ENCODE assay signal across 23 cellular contexts in the genomic region with DNA sequence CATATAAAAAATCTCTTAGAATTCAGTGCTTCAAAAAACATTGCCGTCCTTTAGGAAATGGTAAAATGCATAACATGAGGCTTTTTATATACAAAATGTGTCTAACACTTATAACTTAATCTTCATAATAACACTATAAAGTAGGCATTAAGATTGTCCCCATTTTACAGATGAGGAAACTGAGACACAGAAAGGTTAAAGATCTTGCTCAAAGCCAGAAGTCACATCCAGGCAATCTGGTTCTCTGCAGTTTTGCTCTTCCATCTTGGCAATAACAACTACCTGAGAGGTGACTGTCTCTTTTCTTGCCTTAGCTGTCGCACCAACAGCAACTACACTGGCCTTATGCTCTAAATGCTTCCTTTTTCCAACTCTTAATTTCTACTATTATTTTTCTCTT. TPM values are rescaled to one million over a fixed set of nuclear protein-coding genes. Genes with fewer than 3 reads are reported as not detected.
DNase-seq lines count a peak whose midpoint lies in the region; ATAC-seq, FAIRE-seq and TF ChIP-seq lines count a peak whose summit lies in the region.
"Had no signal": no experiment of that assay in that cellular context is flagged by ENCODE, and none has a peak within 500 bp of the region (broad histone marks: within the 10 kb centered on the region; RNA-seq: fewer than 3 reads in every experiment).

No MANE protein-coding gene starts in this region.

- H2AFZ ChIP-seq in HepG2 (ENCODE audit: low read length): no peak overlapping the region
- H2AFZ ChIP-seq: GM23338 had no signal

- BruUV-seq in HepG2 (replicated peaks; lab: Mats Ljungman, UMichigan): no TSS peak

- DNase-seq in activated CD4-positive, alpha-beta T cell treated with anti-CD3 and anti-CD28 coated beads, Interleukin-2, amount 10 ng/mL, durations not matched to agents 24 days and 14 days: peak; percentile 9
- DNase-seq in activated CD4-positive, alpha-beta T cell treated with anti-CD3 and anti-CD28 coated beads for 36 hours: no peak
- DNase-seq in HepG2 (ENCODE audit: low spot score) (no peak), right lobe of liver (no peak), mesothelial cell of epicardium (ENCODE audit: low spot score in 2 of 2, unreplicated experiment in 2 of 2) (no peak), G401 (ENCODE audit: low spot score) (no peak), anterior cingulate cortex (lab: John Stamatoyannopoulos, UW) (no peak)
- DNase-seq: AML-193; Caco-2; CD4-positive, alpha-beta T cell; DMS153; DMS79; GF-D8; HCEC 1CT had no signal

- TF ChIP-seq POLR2A in HepG2 (IDR thresholded peaks at IDR 0.05; ENCODE audit: insufficient read depth in 1 of 2, low read depth in 2 of 2, low read length in 2 of 2) (no peak), right lobe of liver (IDR thresholded peaks at IDR 0.05) (no peak)

- no peak overlapping the region for H3K27ac Mint-ChIP-seq in activated CD4-positive, alpha-beta T cell treated with anti-CD3 and anti-CD28 coated beads, Interleukin-2, amount 10 ng/mL, durations not matched to agents 24 days and 14 days
- H3K27ac Mint-ChIP-seq in activated CD4-positive, alpha-beta T cell treated with anti-CD3 and anti-CD28 coated beads for 36 hours: no peak overlapping the region
- H3K27ac Mint-ChIP-seq in mesothelial cell of epicardium: peak overlapping the region; percentile 86
- H3K27ac Mint-ChIP-seq: CD4-positive, alpha-beta T cell; GM23338 had no signal

- POLR2A ChIA-PET in activated CD4-positive, alpha-beta T cell treated with anti-CD3 and anti-CD28 coated beads for 36 hours (lab: Charles Lee): no interaction called here
- POLR2A ChIA-PET in HepG2 (lab: Yijun Ruan, JAX): no interaction called here

- H3K4me3 ChIP-seq in HepG2 (replicated peaks in 1 of 3; ENCODE audit: insufficient read depth in 1 of 3, low read depth in 2 of 3, low read length in 3 of 3) (no peak overlapping the region), right lobe of liver (no peak overlapping the region)
- H3K4me3 ChIP-seq: A549, GM23338 had no signal

- H3K9me3 Mint-ChIP-seq in activated CD4-positive, alpha-beta T cell treated with anti-CD3 and anti-CD28 coated beads, Interleukin-2, amount 10 ng/mL, durations not matched to agents 24 days and 14 days: no peaks in the 10 kb centered on the region
- no peaks in the 10 kb centered on the region for H3K9me3 Mint-ChIP-seq in activated CD4-positive, alpha-beta T cell treated with anti-CD3 and anti-CD28 coated beads for 36 hours (ENCODE audit: low read depth)
- H3K9me3 Mint-ChIP-seq in mesothelial cell of epicardium: no peaks in the 10 kb centered on the region
- H3K9me3 Mint-ChIP-seq: CD4-positive, alpha-beta T cell; GM23338; IgD-negative memory B cell had no signal

- FAIRE-seq in HepG2 (lab: Jason Lieb, UNC): no peak
- FAIRE-seq: A549, GM19239, H54, HTR-8/SVneo had no signal

- no peak overlapping the region for H3K9ac ChIP-seq in HepG2 (ENCODE audit: insufficient read depth, low read depth, low read length)

- TF ChIP-seq EP300 in HepG2 (IDR thresholded peaks at IDR 0.05; ENCODE audit: low read depth in 2 of 2, low read length in 2 of 2): no peak
- no peak for TF ChIP-seq EP300 in HepG2 (CRISPR knock-in tag; IDR thresholded peaks at IDR 0.05; ENCODE audit: borderline replicate concordance)

- intact Hi-C loops in activated CD4-positive, alpha-beta T cell treated with anti-CD3 and anti-CD28 coated beads, Interleukin-2, amount 10 ng/mL, durations not matched to agents 24 days and 14 days (cut with micrococcal nuclease): no loop called here
- intact Hi-C loops in activated CD4-positive, alpha-beta T cell treated with anti-CD3 and anti-CD28 coated beads for 36 hours (cut with DNase I, micrococcal nuclease): no loop called here
- intact Hi-C loops in HepG2 (cut with micrococcal nuclease; ENCODE audit: unreplicated experiment) (no loop called here), right lobe of liver (cut with DNase I) (no loop called here)

- peaks cover 28% of the 10 kb centered on the region for H3K36me3 Mint-ChIP-seq in activated CD4-positive, alpha-beta T cell treated with anti-CD3 and anti-CD28 coated beads, Interleukin-2, amount 10 ng/mL, durations not matched to agents 24 days and 14 days (ENCODE audit: low read depth)
- peaks cover 32% of the 10 kb centered on the region for H3K36me3 Mint-ChIP-seq in activated CD4-positive, alpha-beta T cell treated with anti-CD3 and anti-CD28 coated beads for 36 hours (ENCODE audit: low read depth)
- peaks cover 18% of the 10 kb centered on the region for H3K36me3 Mint-ChIP-seq in mesothelial cell of epicardium

- in situ Hi-C loops in HepG2 (cut with HindIII; ENCODE audit: extremely low pct_ligation_motif_present, low pct_unique_long_range_greater_than_20kb) (no loop called here), G401 (cut with HindIII; ENCODE audit: low sequenced_read_pairs) (no loop called here)

- ATAC-seq in activated CD4-positive, alpha-beta T cell treated with anti-CD3 and anti-CD28 coated beads for 36 hours: no peak
- no peak for ATAC-seq in HepG2
- ATAC-seq in right lobe of liver: no peak
- no peak for ATAC-seq in GM21737 (IDR thresholded peaks at IDR 0.05; ENCODE audit: unreplicated experiment)
- ATAC-seq: A549, GM23338 had no signal

- H3K4me1 Mint-ChIP-seq in activated CD4-positive, alpha-beta T cell treated with anti-CD3 and anti-CD28 coated beads, Interleukin-2, amount 10 ng/mL, durations not matched to agents 24 days and 14 days: peaks cover 6% of the 10 kb centered on the region
- H3K4me1 Mint-ChIP-seq in activated CD4-positive, alpha-beta T cell treated with anti-CD3 and anti-CD28 coated beads for 36 hours: peaks cover 19% of the 10 kb centered on the region
- H3K4me1 Mint-ChIP-seq in mesothelial cell of epicardium: peaks cover 23% of the 10 kb centered on the region
- H3K4me1 Mint-ChIP-seq: GM23338 had no signal

- H3K36me3 ChIP-seq in HepG2 (replicated peaks in 1 of 2; ENCODE audit: control insufficient read depth in 1 of 2, insufficient read depth in 2 of 2, low read length in 2 of 2): peaks cover 16 to 66% of the 10 kb centered on the region in 2 experiments
- H3K36me3 ChIP-seq in right lobe of liver: peaks cover 4 to 22% (median 12%) of the 10 kb centered on the region in 4 donors

- WGBS in HepG2 (ENCODE audit: low lambda C conversion rate): 96% methylated on average over 2 of the region's 2 CpGs
- 94% methylated on average over 2 of the region's 2 CpGs for WGBS in right lobe of liver (ENCODE audit: insufficient coverage, low coverage, low lambda C conversion rate, missing lambda C conversion rate)

- H3K4me2 ChIP-seq in HepG2 (ENCODE audit: low read depth, low read length): no peak overlapping the region
- H3K4me2 ChIP-seq: A549, GM23338 had no signal

- CTCF ChIA-PET in activated CD4-positive, alpha-beta T cell treated with anti-CD3 and anti-CD28 coated beads for 36 hours (lab: Charles Lee): interaction anchor here (1.2 to 1.5 kb wide), 3 partner anchors 8 to 177 kb away, joined by 3 to 5 read pairs (median 3); no protein-coding TSS in a partner anchor
- CTCF ChIA-PET in HepG2 (lab: Yijun Ruan, JAX; ENCODE audit: low intra/inter-chr PET ratio, low total read pairs): no interaction called here

- no peak overlapping the region for H3K4me3 Mint-ChIP-seq in activated CD4-positive, alpha-beta T cell treated with anti-CD3 and anti-CD28 coated beads, Interleukin-2, amount 10 ng/mL, durations not matched to agents 24 days and 14 days
- H3K4me3 Mint-ChIP-seq in activated CD4-positive, alpha-beta T cell treated with anti-CD3 and anti-CD28 coated beads for 36 hours: no peak overlapping the region
- H3K4me3 Mint-ChIP-seq in mesothelial cell of epicardium: no peak overlapping the region
- H3K4me3 Mint-ChIP-seq: CD4-positive, alpha-beta T cell; GM23338; IgD-negative memory B cell had no signal

- TF ChIP-seq CTCF in HepG2 (CRISPR knock-in tag; IDR thresholded peaks at IDR 0.05) (no peak), right lobe of liver (IDR thresholded peaks at IDR 0.05) (no peak), mesothelial cell of epicardium (IDR thresholded peaks at IDR 0.05; ENCODE audit: unreplicated experiment) (no peak)

- no peaks in the 10 kb centered on the region for H3K27me3 ChIP-seq in HepG2 (ENCODE audit: control insufficient read depth in 1 of 2, insufficient read depth in 2 of 2, low read length in 2 of 2)
- H3K27me3 ChIP-seq in right lobe of liver: no peaks in the 10 kb centered on the region

- H3K9me3 ChIP-seq in HepG2 (ENCODE audit: low read length) (no peaks in the 10 kb centered on the region), right lobe of liver (no peaks in the 10 kb centered on the region)
- H3K9me3 ChIP-seq: A549, Caco-2 had no signal

- H4K20me1 ChIP-seq in HepG2 (ENCODE audit: insufficient read depth, low read length): peaks cover 5% of the 10 kb centered on the region

- H3K27ac ChIP-seq in HepG2 (ENCODE audit: extremely low read length, insufficient read depth, low read length): no peak overlapping the region
- no peak overlapping the region for H3K27ac ChIP-seq in right lobe of liver
- H3K27ac ChIP-seq: 22Rv1, A549, C4-2B had no signal

- H3K4me1 ChIP-seq in HepG2 (ENCODE audit: insufficient read depth, low read length) (peaks cover 6% of the 10 kb centered on the region; the same call in 1 of the 2 replicates), right lobe of liver (peaks cover 0 to 10% (median 0%) of the 10 kb centered on the region in 4 donors)

- no peaks in the 10 kb centered on the region for H3K27me3 Mint-ChIP-seq in activated CD4-positive, alpha-beta T cell treated with anti-CD3 and anti-CD28 coated beads, Interleukin-2, amount 10 ng/mL, durations not matched to agents 24 days and 14 days
- H3K27me3 Mint-ChIP-seq in activated CD4-positive, alpha-beta T cell treated with anti-CD3 and anti-CD28 coated beads for 36 hours: no peaks in the 10 kb centered on the region
- H3K27me3 Mint-ChIP-seq in mesothelial cell of epicardium (ENCODE audit: low read depth): no peaks in the 10 kb centered on the region
- H3K27me3 Mint-ChIP-seq: CD4-positive, alpha-beta T cell; IgD-negative memory B cell had no signal

- peaks cover 76% of the 10 kb centered on the region for H3K79me2 ChIP-seq in HepG2 (ENCODE audit: insufficient read depth, low read length)

- TF ChIP-seq RAD21 in HepG2 (CRISPR knock-in tag; IDR thresholded peaks at IDR 0.05): no peak

RNA-seq across cellular contexts. Expression of a gene that starts 24.5 kb away (rescaled TPM):
- total RNA-seq in activated CD4-positive, alpha-beta T cell treated with anti-CD3 and anti-CD28 coated beads, Interleukin-2, amount 10 ng/mL, durations not matched to agents 24 days and 14 days: 98.3 and 99.5 TPM in 2 replicates
- total RNA-seq in activated CD4-positive, alpha-beta T cell treated with anti-CD3 and anti-CD28 coated beads for 36 hours: 10 to 100 TPM; 65.5 to 68.8 TPM
- total RNA-seq in HepG2 (2016; rRNA removed; fragmentation: Illumina TruSeq; extraction: Trizol) (66.2 and 87.1 TPM in 2 replicates), right lobe of liver (10 to 100 TPM; 47.8 to 54.1 (median 52.5) TPM), mesothelial cell of epicardium (103 to 109 TPM (median 108 TPM) in 3 replicates)
- 7.1 TPM in 2 replicates for total RNA-seq in HepG2 (2016; cell fraction: cytosol; rRNA removed; fragmentation: Illumina TruSeq; extraction: Trizol; ENCODE audit: low read depth)
- 66.4 and 87.7 TPM in 2 replicates for total RNA-seq in HepG2 (2016; cell fraction: insoluble cytoplasmic fraction; rRNA removed; fragmentation: Illumina TruSeq; extraction: Trizol)
- 21.0 and 22.8 TPM in 2 replicates for total RNA-seq in HepG2 (2016; cell fraction: membrane; rRNA removed; fragmentation: Illumina TruSeq; extraction: Trizol)
- total RNA-seq in HepG2 (2016; cell fraction: nucleus; rRNA removed; fragmentation: Illumina TruSeq; extraction: Trizol): 90.7 and 111 TPM in 2 replicates
- polyA plus RNA-seq in HepG2 (2011; rRNA removed): 58.8 and 62.2 TPM in 2 replicates
- polyA plus RNA-seq in HepG2 (2011; cell fraction: cytosol; rRNA removed): 40.7 and 56.1 TPM in 2 replicates
- polyA plus RNA-seq in HepG2 (2011; cell fraction: nucleus; rRNA removed): 69.2 and 80.7 TPM in 2 replicates
- polyA plus RNA-seq in HepG2 (2012): 41.7 and 51.2 TPM in 2 replicates
- polyA plus RNA-seq in HepG2 (2016; cell fraction: cytosol; fragmentation: Illumina TruSeq; extraction: Trizol; ENCODE audit: low read depth): 2.4 and 3.2 TPM in 2 replicates
- polyA plus RNA-seq in HepG2 (2016; cell fraction: insoluble cytoplasmic fraction; fragmentation: Illumina TruSeq; extraction: Trizol; ENCODE audit: low read depth): 61.2 and 67.4 TPM in 2 replicates
- 9.9 and 10.4 TPM in 2 replicates for polyA plus RNA-seq in HepG2 (2016; cell fraction: membrane; fragmentation: Illumina TruSeq; extraction: Trizol; ENCODE audit: low read depth)
- polyA plus RNA-seq in HepG2 (2016; cell fraction: nucleus; fragmentation: Illumina TruSeq; extraction: Trizol; ENCODE audit: insufficient read depth, low read depth): 71.7 and 84.0 TPM in 2 replicates
- 149 and 155 TPM in 2 replicates for polyA minus RNA-seq in HepG2 (2011; rRNA and poly(A)+ RNA removed; ENCODE audit: low replicate concordance)
- 71.5 and 78.8 TPM in 2 replicates for polyA minus RNA-seq in HepG2 (2011; cell fraction: cytosol; rRNA and poly(A)+ RNA removed)
- polyA minus RNA-seq in HepG2 (2011; cell fraction: nucleus; rRNA and poly(A)+ RNA removed): 197 and 211 TPM in 2 replicates
- total RNA-seq in G401 (2014; rRNA removed; shearing (Covaris generic)): 20.5 and 41.6 TPM in 2 replicates

RNA-seq across cellular contexts. Expression of a gene that starts 59.6 kb away (rescaled TPM):
- 14.8 and 18.2 TPM in 2 replicates for total RNA-seq in activated CD4-positive, alpha-beta T cell treated with anti-CD3 and anti-CD28 coated beads, Interleukin-2, amount 10 ng/mL, durations not matched to agents 24 days and 14 days
- 10 to 100 TPM in 1 of 2 experiments, 1 to 10 TPM in 1; 8.8 to 11.2 TPM for total RNA-seq in activated CD4-positive, alpha-beta T cell treated with anti-CD3 and anti-CD28 coated beads for 36 hours
- total RNA-seq in HepG2 (2016; rRNA removed; fragmentation: Illumina TruSeq; extraction: Trizol) (8.9 and 9.6 TPM in 2 replicates), right lobe of liver (1 to 10 TPM; 2.3 to 9.8 (median 5.6) TPM), mesothelial cell of epicardium (18.2 to 19.0 TPM (median 18.6 TPM) in 3 replicates)
- total RNA-seq in HepG2 (2016; cell fraction: cytosol; rRNA removed; fragmentation: Illumina TruSeq; extraction: Trizol; ENCODE audit: low read depth): 11.8 and 13.6 TPM in 2 replicates
- 8.2 and 9.0 TPM in 2 replicates for total RNA-seq in HepG2 (2016; cell fraction: insoluble cytoplasmic fraction; rRNA removed; fragmentation: Illumina TruSeq; extraction: Trizol)
- 7.0 and 7.7 TPM in 2 replicates for total RNA-seq in HepG2 (2016; cell fraction: membrane; rRNA removed; fragmentation: Illumina TruSeq; extraction: Trizol)
- total RNA-seq in HepG2 (2016; cell fraction: nucleus; rRNA removed; fragmentation: Illumina TruSeq; extraction: Trizol): 10.5 and 11.4 TPM in 2 replicates
- 8.9 and 13.8 TPM in 2 replicates for polyA plus RNA-seq in HepG2 (2011; rRNA removed)
- polyA plus RNA-seq in HepG2 (2011; cell fraction: cytosol; rRNA removed): 6.1 and 9.0 TPM in 2 replicates
- polyA plus RNA-seq in HepG2 (2011; cell fraction: nucleus; rRNA removed): 10.8 and 14.3 TPM in 2 replicates
- polyA plus RNA-seq in HepG2 (2012): 5.4 and 5.8 TPM in 2 replicates
- polyA plus RNA-seq in HepG2 (2016; cell fraction: cytosol; fragmentation: Illumina TruSeq; extraction: Trizol; ENCODE audit: low read depth): 0.49 and 0.51 TPM in 2 replicates
- polyA plus RNA-seq in HepG2 (2016; cell fraction: insoluble cytoplasmic fraction; fragmentation: Illumina TruSeq; extraction: Trizol; ENCODE audit: low read depth): 4.9 and 5.3 TPM in 2 replicates
- 0.70 and 0.99 TPM in 2 replicates for polyA plus RNA-seq in HepG2 (2016; cell fraction: membrane; fragmentation: Illumina TruSeq; extraction: Trizol; ENCODE audit: low read depth)
- polyA plus RNA-seq in HepG2 (2016; cell fraction: nucleus; fragmentation: Illumina TruSeq; extraction: Trizol; ENCODE audit: insufficient read depth, low read depth): 10.8 and 11.1 TPM in 2 replicates
- 27.4 and 35.4 TPM in 2 replicates for polyA minus RNA-seq in HepG2 (2011; rRNA and poly(A)+ RNA removed; ENCODE audit: low replicate concordance)
- polyA minus RNA-seq in HepG2 (2011; cell fraction: cytosol; rRNA and poly(A)+ RNA removed): 14.7 and 18.3 TPM in 2 replicates
- 23.0 and 30.5 TPM in 2 replicates for polyA minus RNA-seq in HepG2 (2011; cell fraction: nucleus; rRNA and poly(A)+ RNA removed)
- 5.7 and 9.0 TPM in 2 replicates for total RNA-seq in G401 (2014; rRNA removed; shearing (Covaris generic))
